Comparison of ENCODE assay signal across 13 cellular contexts in the genomic region with DNA sequence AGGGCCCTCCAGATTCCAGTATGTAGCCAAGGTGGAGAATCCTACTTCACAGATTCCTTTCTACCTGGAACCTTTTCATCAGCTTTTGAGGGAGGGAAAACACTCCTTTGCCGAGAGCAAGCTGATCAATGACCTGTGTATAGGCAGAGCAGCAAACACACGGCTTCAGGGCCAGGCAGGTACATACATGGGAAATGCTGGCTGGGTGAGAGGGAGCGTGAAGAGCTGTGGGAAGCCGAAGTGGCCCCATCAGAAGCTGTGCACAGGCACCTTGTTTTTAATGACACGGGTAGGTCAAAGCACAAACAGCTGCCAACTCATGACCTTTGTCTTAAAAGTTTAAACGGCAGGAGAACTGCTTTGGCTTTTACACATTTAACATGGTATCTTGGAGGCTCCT. TPM values are rescaled to one million over a fixed set of nuclear protein-coding genes. Genes with fewer than 3 reads are reported as not detected.
DNase-seq lines count a peak whose midpoint lies in the region; ATAC-seq and TF ChIP-seq lines count a peak whose summit lies in the region.
"Had no signal": no experiment of that assay in that cellular context is flagged by ENCODE, and none has a peak within 500 bp of the region (broad histone marks: within the 10 kb centered on the region; RNA-seq: fewer than 3 reads in every experiment).

No MANE protein-coding gene starts in this region.

- peak overlapping the region; percentile 99 for H3K4me3 Mint-ChIP-seq in activated CD8-positive, alpha-beta T cell treated with anti-CD3 and anti-CD28 coated beads, Interleukin-2, amount 10 ng/mL, durations not matched to agents 7 days and 5 days
- peak overlapping the region; percentile 80 to 100 (median 98) for H3K4me3 Mint-ChIP-seq in naive thymus-derived CD4-positive, alpha-beta T cell

- peaks cover 53% of the 10 kb centered on the region for H3K4me1 Mint-ChIP-seq in activated CD8-positive, alpha-beta T cell treated with anti-CD3 and anti-CD28 coated beads, Interleukin-2, amount 10 ng/mL, durations not matched to agents 7 days and 5 days (ENCODE audit: low read depth)
- peaks cover 40 to 69% (median 64%) of the 10 kb centered on the region in 7 donors for H3K4me1 Mint-ChIP-seq in naive thymus-derived CD4-positive, alpha-beta T cell

- H3K27ac Mint-ChIP-seq in activated CD8-positive, alpha-beta T cell treated with anti-CD3 and anti-CD28 coated beads, Interleukin-2, amount 10 ng/mL, durations not matched to agents 7 days and 5 days = peak overlapping the region; percentile 93
- H3K27ac Mint-ChIP-seq in naive thymus-derived CD4-positive, alpha-beta T cell = peak overlapping the region; percentile 93 to 100 (median 96)

- ATAC-seq in activated CD8-positive, alpha-beta T cell treated with anti-CD3 and anti-CD28 coated beads, Interleukin-2, amount 10 ng/mL, durations not matched to agents 7 days and 5 days = no peak
- ATAC-seq in naive thymus-derived CD4-positive, alpha-beta T cell = no peak
- ATAC-seq in GM18517 (IDR thresholded peaks at IDR 0.05; ENCODE audit: unreplicated experiment) = no peak
- ATAC-seq in GM21528 (IDR thresholded peaks at IDR 0.05; ENCODE audit: low FRiP score, unreplicated experiment) = no peak
- ATAC-seq in sciatic nerve = no peak

- H3K9ac ChIP-seq in BLaER1 treated with 17β-estradiol and CSF1 and Interleukin-3, amounts not matched to agents 10 nM and 100 nM = peak overlapping the region; percentile 68 to 87 (median 81)

- peaks cover 96 to 99% (median 98%) of the 10 kb centered on the region in 10 experiments for H3K4me1 ChIP-seq in BLaER1 treated with 17β-estradiol and CSF1 and Interleukin-3, amounts not matched to agents 10 nM and 100 nM
- H3K4me1 ChIP-seq in naive thymus-derived CD4-positive, alpha-beta T cell (ENCODE audit: control insufficient read depth in 2 of 2, insufficient read depth in 2 of 2, low read length in 2 of 2) = peaks cover 44 to 59% of the 10 kb centered on the region in 2 donors

- H4K20me1 ChIP-seq in BLaER1 treated with 17β-estradiol and CSF1 and Interleukin-3, amounts not matched to agents 10 nM and 100 nM = peaks cover 0 to 21% (median 0%) of the 10 kb centered on the region in 11 experiments; a peak in 7 of 22 replicates

- intact Hi-C loops in naive thymus-derived CD4-positive, alpha-beta T cell (cut with micrococcal nuclease) = loop anchor here (5.0 to 10.0 kb wide), 4 partner anchors 746 to 1516 kb away; a partner anchor contains a TSS
- intact Hi-C loops in sciatic nerve (cut with DNase I) = no loop called here

- peak overlapping the region; percentile 58 to 77 (median 68) for H3K4me3 ChIP-seq in BLaER1 treated with 17β-estradiol and CSF1 and Interleukin-3, amounts not matched to agents 10 nM and 100 nM
- H3K4me3 ChIP-seq in GM12865 (ENCODE audit: low read depth, low read length) = peak overlapping the region; percentile 15
- peak overlapping the region; percentile 74 for H3K4me3 ChIP-seq in naive thymus-derived CD4-positive, alpha-beta T cell (ENCODE audit: low read length)
- H3K4me3 ChIP-seq: smooth muscle cell had no signal

- 0 out of 22 replicates have a peak, but pooled peaks cover 0 to 7% (median 0%) of the 10 kb centered on the region in 11 experiments for H3K9me3 ChIP-seq in BLaER1 treated with 17β-estradiol and CSF1 and Interleukin-3, amounts not matched to agents 10 nM and 100 nM (replicated peaks in 1 of 11)
- no peaks in the 10 kb centered on the region for H3K9me3 ChIP-seq in naive thymus-derived CD4-positive, alpha-beta T cell (ENCODE audit: control insufficient read depth in 2 of 3, low read length in 3 of 3)

- POLR2A ChIA-PET in activated CD8-positive, alpha-beta T cell treated with anti-CD3 and anti-CD28 coated beads, Interleukin-2, amount 10 ng/mL, durations not matched to agents 7 days and 5 days (lab: Charles Lee) = interaction anchor here (0.6 to 5.2 kb wide), 7 partner anchors 7 to 33 kb away, joined by 4 to 72 read pairs (median 9); no protein-coding TSS in a partner anchor
- POLR2A ChIA-PET in naive thymus-derived CD4-positive, alpha-beta T cell (lab: Charles Lee) = interaction anchor here (1.6 to 23.2 kb wide), 8 partner anchors 3 to 42 kb away, joined by 5 to 642 read pairs (median 344); a partner anchor contains a TSS

- H3K36me3 ChIP-seq in BLaER1 treated with 17β-estradiol and CSF1 and Interleukin-3, amounts not matched to agents 10 nM and 100 nM = peaks cover 39 to 56% (median 43%) of the 10 kb centered on the region in 11 experiments
- H3K36me3 ChIP-seq in naive thymus-derived CD4-positive, alpha-beta T cell (ENCODE audit: control insufficient read depth in 2 of 3, insufficient read depth in 3 of 3, low read length in 3 of 3) = peaks cover 35 to 64% (median 36%) of the 10 kb centered on the region in 3 experiments

- H3K36me3 Mint-ChIP-seq in activated CD8-positive, alpha-beta T cell treated with anti-CD3 and anti-CD28 coated beads, Interleukin-2, amount 10 ng/mL, durations not matched to agents 7 days and 5 days (ENCODE audit: low read depth) = peaks cover 77% of the 10 kb centered on the region
- peaks cover 46 to 80% (median 67%) of the 10 kb centered on the region in 5 donors for H3K36me3 Mint-ChIP-seq in naive thymus-derived CD4-positive, alpha-beta T cell

- TF ChIP-seq CTCF in GM12865 (IDR thresholded peaks at IDR 0.05; ENCODE audit: insufficient read depth, low read depth, low read length, missing control alignments) = no peak

- CTCF ChIA-PET in activated CD8-positive, alpha-beta T cell treated with anti-CD3 and anti-CD28 coated beads, Interleukin-2, amount 10 ng/mL, durations not matched to agents 7 days and 5 days (lab: Charles Lee) = interaction anchor here (1.0 to 16.6 kb wide), 8 partner anchors 8 to 103 kb away, joined by 3 to 243 read pairs (median 6); no protein-coding TSS in a partner anchor
- CTCF ChIA-PET in naive thymus-derived CD4-positive, alpha-beta T cell (lab: Charles Lee) = interaction anchor here (0.7 to 16.1 kb wide), 11 partner anchors 9 to 997 kb away, joined by 3 to 128 read pairs (median 7); no protein-coding TSS in a partner anchor

- peak overlapping the region; percentile 90 to 100 (median 98) for H3K4me2 ChIP-seq in BLaER1 treated with 17β-estradiol and CSF1 and Interleukin-3, amounts not matched to agents 10 nM and 100 nM
- H3K4me2 ChIP-seq: smooth muscle cell had no signal

- H3K27me3 Mint-ChIP-seq in activated CD8-positive, alpha-beta T cell treated with anti-CD3 and anti-CD28 coated beads, Interleukin-2, amount 10 ng/mL, durations not matched to agents 7 days and 5 days (ENCODE audit: low read depth) = no peaks in the 10 kb centered on the region
- no peaks in the 10 kb centered on the region for H3K27me3 Mint-ChIP-seq in naive thymus-derived CD4-positive, alpha-beta T cell

- H3K27ac ChIP-seq in BLaER1 treated with 17β-estradiol and CSF1 and Interleukin-3, amounts not matched to agents 10 nM and 100 nM = peak overlapping the region; percentile 9 to 98 (median 92); a peak in 20 of 22 replicates
- peak overlapping the region; percentile 87 for H3K27ac ChIP-seq in naive thymus-derived CD4-positive, alpha-beta T cell (ENCODE audit: low read depth, low read length)

- no peak for DNase-seq in GM12865 (ENCODE audit: low read depth)
- DNase-seq in activated CD8-positive, alpha-beta T cell treated with anti-CD3 and anti-CD28 coated beads, Interleukin-2, amount 10 ng/mL, durations not matched to agents 7 days and 5 days = no peak
- DNase-seq in naive thymus-derived CD4-positive, alpha-beta T cell = no peak
- no peak for DNase-seq in stimulated activated CD8-positive, alpha-beta memory T cell treated with anti-CD3 and anti-CD28 coated beads, Interleukin-4, amount 100 ng/mL, for 48 hours
- no peak for DNase-seq in sciatic nerve (ENCODE audit: low spot score)
- DNase-seq: central memory CD4-positive, alpha-beta T cell; HCEC 1CT; Kasumi-1; midbrain had no signal

- no peaks in the 10 kb centered on the region for H3K9me3 Mint-ChIP-seq in activated CD8-positive, alpha-beta T cell treated with anti-CD3 and anti-CD28 coated beads, Interleukin-2, amount 10 ng/mL, durations not matched to agents 7 days and 5 days (ENCODE audit: insufficient read depth)
- H3K9me3 Mint-ChIP-seq in naive thymus-derived CD4-positive, alpha-beta T cell = peaks cover 0 to 3% (median 0%) of the 10 kb centered on the region in 11 donors

- H3K27me3 ChIP-seq in BLaER1 treated with 17β-estradiol and CSF1 and Interleukin-3, amounts not matched to agents 10 nM and 100 nM = no peaks in the 10 kb centered on the region
- H3K27me3 ChIP-seq in naive thymus-derived CD4-positive, alpha-beta T cell (ENCODE audit: control insufficient read depth in 2 of 2, insufficient read depth in 2 of 2, low read length in 2 of 2) = no peaks in the 10 kb centered on the region

RNA-seq across cellular contexts. Expression of a gene that starts 25.3 kb away (rescaled TPM):
- 1 to 10 TPM; 4.9 to 5.3 TPM for total RNA-seq in activated CD8-positive, alpha-beta T cell treated with anti-CD3 and anti-CD28 coated beads, Interleukin-2, amount 10 ng/mL, durations not matched to agents 7 days and 5 days
- total RNA-seq in naive thymus-derived CD4-positive, alpha-beta T cell = 10 to 100 TPM in 3 of 5 experiments, 1 to 10 TPM in 2; 5.0 to 11.7 (median 10.1) TPM
- polyA plus RNA-seq in naive thymus-derived CD4-positive, alpha-beta T cell = 10 to 100 TPM in 1 of 2 donors, 1 to 10 TPM in 1; 5.2 to 13.5 TPM
- 6.1 TPM for total RNA-seq in sciatic nerve

Comparison
In these comparisons a context has a peak if more than half of its experiments do, and no peak if none do; other contexts are left out.
1. H3K4me3 ChIP-seq: peak in every context shown above with its lines; median percentile 74 in naive thymus-derived CD4-positive, alpha-beta T cell; 68 in BLaER1 treated with 17β-estradiol and CSF1 and Interleukin-3, amounts not matched to agents 10 nM and 100 nM; 15 in GM12865.